8 cellular contexts compared by ENCODE assay signal in genomic region chr19:13839938-13840750, GRCh38. TPM values are rescaled to one million over a fixed set of nuclear protein-coding genes. Genes with fewer than 3 reads are reported as not detected.
DNase-seq lines count a peak whose midpoint lies in the region; ATAC-seq, FAIRE-seq and TF ChIP-seq lines count a peak whose summit lies in the region.

No MANE protein-coding gene starts in this region.

- H3K9me3 Mint-ChIP-seq in nephron = no peaks in the 10 kb centered on the region

- DNase-seq in BE2C (peak; percentile 75), HTR-8/SVneo (ENCODE audit: insufficient read length, low spot score) (peak; percentile 71), epidermal melanocyte (ENCODE audit: insufficient read length, low spot score) (peak; percentile 51), NCI-H187 treated with DMSO at 0.1 percent for 48 hours (lab: John Stamatoyannopoulos, UW) (no peak)
- peak; percentile 63 to 65 for DNase-seq in activated CD4-positive, alpha-beta T cell treated with anti-CD3 and anti-CD28 coated beads, Interleukin-2, amount 50 U/mL, for 48 hours
- DNase-seq in NK-92 treated with Interleukin-12 subunit alpha and Interleukin-12 subunit beta, amount 100 ng/mL, for 24 hours (lab: John Stamatoyannopoulos, UW) = no peak

- TF ChIP-seq CTCF in BE2C (IDR thresholded peaks at IDR 0.05; ENCODE audit: low read depth, low read length) (no peak), nephron (IDR thresholded peaks at IDR 0.05; ENCODE audit: unreplicated experiment in 3 of 3) (no peak)

- H3K36me3 ChIP-seq in BE2C = peaks cover 18% of the 10 kb centered on the region

- peak; percentile 89 for FAIRE-seq in HTR-8/SVneo (lab: Jason Lieb, UNC)

- no peaks in the 10 kb centered on the region for H3K27me3 ChIP-seq in BE2C

- no peaks in the 10 kb centered on the region for H3K36me3 Mint-ChIP-seq in nephron (ENCODE audit: low read depth)

- H3K27me3 Mint-ChIP-seq in nephron (ENCODE audit: low read depth) = no peaks in the 10 kb centered on the region

- peak overlapping the region; percentile 95 to 97 (median 96) for H3K4me3 Mint-ChIP-seq in nephron

- peak overlapping the region; percentile 85 for H3K4me3 ChIP-seq in BE2C (ENCODE audit: low read depth, low read length)

- no peak for ATAC-seq in GM21786 (IDR thresholded peaks at IDR 0.05; ENCODE audit: unreplicated experiment)

- peaks cover 19% of the 10 kb centered on the region for H3K4me1 Mint-ChIP-seq in nephron

- peaks cover 27% of the 10 kb centered on the region for H3K4me1 ChIP-seq in BE2C

- H3K27ac Mint-ChIP-seq in nephron = peak overlapping the region; percentile 27 to 86 (median 60)

- no peaks in the 10 kb centered on the region for H3K9me3 ChIP-seq in BE2C

RNA-seq across cellular contexts. Expression of gene NANOS3, which starts 36.8 kb away (rescaled TPM):
- polyA plus RNA-seq in BE2C (2012; ENCODE audit: insufficient read depth, insufficient read length, low read depth) = 3.6 TPM

RNA-seq across cellular contexts. Expression of gene ZSWIM4, which starts 44.9 kb away (rescaled TPM):
- 13.4 TPM for polyA plus RNA-seq in BE2C (2012; ENCODE audit: insufficient read depth, insufficient read length, low read depth)

Comparison
In these comparisons a context has a peak if more than half of its experiments do, and no peak if none do; other contexts are left out.
1. DNase-seq: peak in BE2C (single experiment), HTR-8/SVneo (single experiment), activated CD4-positive, alpha-beta T cell treated with anti-CD3 and anti-CD28 coated beads, Interleukin-2, amount 50 U/mL, for 48 hours (2 of 2) and epidermal melanocyte (single experiment); none in NK-92 treated with Interleukin-12 subunit alpha and Interleukin-12 subunit beta, amount 100 ng/mL, for 24 hours (single experiment) and NCI-H187 treated with DMSO at 0.1 percent for 48 hours (single experiment).